27 cellular contexts compared by ENCODE assay signal in the genomic region with DNA sequence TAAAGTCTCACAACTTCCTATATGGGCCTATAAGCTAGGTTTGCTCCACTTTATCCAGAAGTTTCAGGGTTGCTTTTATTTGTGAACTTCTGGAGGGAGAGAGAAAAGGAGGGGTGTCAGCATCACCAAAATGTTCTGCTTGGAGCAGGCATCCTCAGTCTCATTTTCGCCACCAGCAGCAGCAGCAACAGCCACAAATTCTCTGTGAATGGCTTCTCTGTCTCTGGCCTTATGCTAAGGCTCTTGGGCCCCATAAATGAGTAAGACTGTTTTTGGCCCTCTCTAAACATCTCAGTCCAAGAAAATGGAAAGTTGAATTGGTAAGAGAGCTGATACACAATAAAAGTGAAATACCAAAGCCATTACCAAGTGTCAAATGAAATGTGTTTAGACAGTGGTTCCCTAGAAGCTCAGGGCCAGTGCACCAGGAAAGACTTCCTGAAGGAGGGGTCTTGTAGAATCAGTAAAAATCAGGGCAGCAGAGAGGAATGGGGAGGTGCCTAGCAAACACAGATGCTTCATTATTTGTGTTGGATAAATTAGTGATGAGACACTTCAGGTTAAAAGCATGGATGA. TPM values are rescaled to one million over a fixed set of nuclear protein-coding genes. Genes with fewer than 3 reads are reported as not detected.
A peak's percentile ranks its signal among the peaks of the same experiment; 100 is the strongest.
DNase-seq lines count a peak whose midpoint lies in the region; ATAC-seq and TF ChIP-seq lines count a peak whose summit lies in the region.
"Had no signal": no experiment of that assay in that cellular context is flagged by ENCODE, and none has a peak within 500 bp of the region (broad histone marks: within the 10 kb centered on the region; RNA-seq: fewer than 3 reads in every experiment).

No MANE protein-coding gene starts in this region.

- TF ChIP-seq CTCF in VCaP (conservative IDR thresholded peaks at IDR 0.05) (no peak), adrenal gland (IDR thresholded peaks at IDR 0.05) (no peak)

- peak; percentile 68 for ATAC-seq in sciatic nerve
- ATAC-seq: left colon; stimulated activated naive CD8-positive, alpha-beta T cell treated with anti-CD3 and anti-CD28 coated beads, Interleukin-15, amount 100 ng/mL, for 72 hours had no signal

- no peaks in the 10 kb centered on the region for H3K79me2 ChIP-seq in Karpas-422 (ENCODE audit: low read length)

- H3K9me2 ChIP-seq in Karpas-422 (replicated peaks; ENCODE audit: insufficient read depth, low read length), result no peaks in the 10 kb centered on the region

- DNase-seq in Ammon's horn (ENCODE audit: low spot score), result peak; percentile 57
- peak; percentile 74 for DNase-seq in globus pallidus (ENCODE audit: low spot score)
- DNase-seq in sciatic nerve (ENCODE audit: low spot score), result no peak
- no peak for DNase-seq in adrenal gland
- DNase-seq in stimulated activated CD4-positive, alpha-beta T cell treated with anti-CD3 and anti-CD28 coated beads, Interleukin-1b, Interleukin-23, amount 100 ng/mL, for 48 hours, result no peak
- no peak for DNase-seq in Karpas-422
- DNase-seq: activated CD4-positive, alpha-beta T cell treated with anti-CD3 and anti-CD28 coated beads, Interleukin-2, amount 10 ng/mL, durations not matched to agents 24 days and 14 days; activated gamma-delta T cell; activated T-cell treated with anti-CD3 and anti-CD28 coated beads, Interleukin-2, amount 50 U/mL, for 24 hours; brain microvascular endothelial cell; effector CD4-positive, alpha-beta T cell; KG1; left colon; mesenchymal stem cell; MM.1S; naive B cell; NCI-H1436; NCI-H510A; NK-92 treated with Interleukin-12 subunit alpha and Interleukin-12 subunit beta, amount 100 ng/mL, for 24 hours; PC-9; Right ventricle myocardium superior; stimulated activated CD8-positive, alpha-beta memory T cell treated with anti-CD3 and anti-CD28 coated beads, Interleukin-4, amount 100 ng/mL, for 48 hours; stimulated activated naive CD8-positive, alpha-beta T cell treated with anti-CD3 and anti-CD28 coated beads, Interleukin-15, amount 100 ng/mL, for 72 hours; T-helper 9 cell; trophoblast cell had no signal

- H3K9ac ChIP-seq in Karpas-422 (ENCODE audit: low read length), result no peak overlapping the region

- 90 to 100% (median 96%) methylated on average over 1 of the region's 1 CpG for WGBS in adrenal gland, 4 donors

- H3K9me3 ChIP-seq in adrenal gland (replicated peaks in 1 of 3) (no peaks in the 10 kb centered on the region), Karpas-422 (ENCODE audit: low read length) (no peaks in the 10 kb centered on the region)

- H3K4me3 ChIP-seq in adrenal gland, result no peak overlapping the region
- no peak overlapping the region for H3K4me3 ChIP-seq in Karpas-422 (ENCODE audit: low read length)
- H3K4me3 ChIP-seq: PC-9 had no signal

- intact Hi-C loops in sciatic nerve (cut with DNase I) (no loop called here), adrenal gland (cut with DNase I) (no loop called here)

- no peak overlapping the region for H3K4me2 ChIP-seq in Karpas-422 (ENCODE audit: low read depth, low read length, poor library complexity, severe bottlenecking)
- H3K4me2 ChIP-seq: PC-9 had no signal

- no peak overlapping the region for H2AFZ ChIP-seq in Karpas-422 (ENCODE audit: low read length)
- H2AFZ ChIP-seq: PC-9 had no signal

- H3K27ac ChIP-seq in VCaP, result peak overlapping the region; percentile 97
- no peak overlapping the region for H3K27ac ChIP-seq in adrenal gland
- H3K27ac ChIP-seq in Karpas-422 (ENCODE audit: low read length), result no peak overlapping the region
- H3K27ac ChIP-seq: brain microvascular endothelial cell, C4-2B, PC-9 had no signal

- no peak for TF ChIP-seq POLR2A in adrenal gland (IDR thresholded peaks at IDR 0.05)

- H3K36me3 ChIP-seq in adrenal gland (replicated peaks in 1 of 2) (no peaks in the 10 kb centered on the region), Karpas-422 (ENCODE audit: insufficient read depth, low read length) (no peaks in the 10 kb centered on the region)
- H3K36me3 ChIP-seq: brain microvascular endothelial cell had no signal

- H3K4me1 ChIP-seq in adrenal gland (replicated peaks in 1 of 2) (no peaks in the 10 kb centered on the region), Karpas-422 (ENCODE audit: low read length) (no peaks in the 10 kb centered on the region)

- H3K27me3 ChIP-seq in adrenal gland, result no peaks in the 10 kb centered on the region
- no peaks in the 10 kb centered on the region for H3K27me3 ChIP-seq in Karpas-422 (ENCODE audit: low read length)
- H3K27me3 ChIP-seq: brain microvascular endothelial cell had no signal

- H4K20me1 ChIP-seq in Karpas-422 (ENCODE audit: insufficient read depth, low read depth, low read length), result no peaks in the 10 kb centered on the region

RNA-seq across cellular contexts. Expression of a gene that starts 53.0 kb away (rescaled TPM):
- 70.3 TPM for total RNA-seq in sciatic nerve
- total RNA-seq in adrenal gland, result 10 to 100 TPM; 12.2 to 54.3 (median 32.6) TPM
- polyA plus RNA-seq in adrenal gland, result 10 to 100 TPM in 1 of 3 donors, 1 to 10 TPM in 2; 7.3 to 12.0 (median 8.9) TPM
- 0.30 TPM in 1 of 2 replicates, not detected in the other for total RNA-seq in Karpas-422 (2014; rRNA removed; shearing (Covaris generic); ENCODE audit: low replicate concordance)
- total RNA-seq: PC-9 had no signal

Comparison
In these comparisons a context has a peak if more than half of its experiments do, and no peak if none do; other contexts are left out.
1. DNase-seq: peak in Ammon's horn (single experiment) and globus pallidus (single experiment); none in sciatic nerve (single experiment), adrenal gland (0 of 7), stimulated activated CD4-positive, alpha-beta T cell treated with anti-CD3 and anti-CD28 coated beads, Interleukin-1b, Interleukin-23, amount 100 ng/mL, for 48 hours (single experiment) and Karpas-422 (single experiment).
2. RNA of a gene that starts 53.0 kb away (total RNA-seq): 70.3 TPM in sciatic nerve (single experiment) and 12.2 to 54.3 TPM in adrenal gland; 0.30 TPM in Karpas-422; every median in the first group is over 10 times any median in the second.